In the genomic region with DNA sequence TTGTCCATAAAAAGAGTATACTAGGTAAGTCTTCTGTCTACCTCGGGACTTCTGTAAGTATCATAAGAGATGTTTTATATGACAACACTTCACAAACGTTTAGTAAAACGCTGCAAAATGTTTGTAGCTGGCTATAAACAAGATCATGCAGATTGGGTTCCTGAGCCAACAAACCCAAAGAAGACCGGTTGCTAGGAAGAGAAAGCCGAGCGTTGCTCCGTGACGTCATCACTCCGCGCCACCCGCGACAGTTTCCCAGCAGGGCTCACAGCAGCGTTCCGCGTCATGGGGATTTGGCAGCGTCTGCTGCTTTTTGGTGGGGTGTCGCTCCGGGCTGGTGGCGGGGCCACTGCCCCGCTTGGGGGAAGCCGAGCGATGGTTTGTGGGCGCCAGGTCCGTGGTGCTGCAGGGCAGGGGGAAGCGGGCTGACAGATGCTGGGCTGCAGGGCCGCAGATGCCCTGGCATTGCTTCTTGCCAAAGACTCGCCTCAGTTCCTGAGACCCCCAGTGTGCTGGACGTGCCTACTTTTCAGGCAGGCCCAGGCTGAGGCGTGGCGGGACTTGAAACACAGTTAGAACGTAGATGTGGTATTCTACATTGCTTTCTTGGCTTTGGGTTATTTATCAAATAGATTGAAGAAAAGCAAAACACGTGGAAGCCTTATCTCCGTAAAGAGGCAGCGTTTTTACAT, we compare ENCODE assay signal across 1 cellular context.
TF ChIP-seq lines count a peak whose summit lies in the region.

A gene with protein sequence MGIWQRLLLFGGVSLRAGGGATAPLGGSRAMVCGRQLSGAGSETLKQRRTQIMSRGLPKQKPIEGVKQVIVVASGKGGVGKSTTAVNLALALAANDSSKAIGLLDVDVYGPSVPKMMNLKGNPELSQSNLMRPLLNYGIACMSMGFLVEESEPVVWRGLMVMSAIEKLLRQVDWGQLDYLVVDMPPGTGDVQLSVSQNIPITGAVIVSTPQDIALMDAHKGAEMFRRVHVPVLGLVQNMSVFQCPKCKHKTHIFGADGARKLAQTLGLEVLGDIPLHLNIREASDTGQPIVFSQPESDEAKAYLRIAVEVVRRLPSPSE (plus strand): TSS at position 250 of the 692 bp plus-strand sequence. CDS start 36 bp downstream, at position 286.

TF ChIP-seq in HepG2, 621 proteins besides CTCF, POLR2A, EP300 and RAD21 (continued from another document and continues in another):
- TF ChIP-seq, protein P1, sequence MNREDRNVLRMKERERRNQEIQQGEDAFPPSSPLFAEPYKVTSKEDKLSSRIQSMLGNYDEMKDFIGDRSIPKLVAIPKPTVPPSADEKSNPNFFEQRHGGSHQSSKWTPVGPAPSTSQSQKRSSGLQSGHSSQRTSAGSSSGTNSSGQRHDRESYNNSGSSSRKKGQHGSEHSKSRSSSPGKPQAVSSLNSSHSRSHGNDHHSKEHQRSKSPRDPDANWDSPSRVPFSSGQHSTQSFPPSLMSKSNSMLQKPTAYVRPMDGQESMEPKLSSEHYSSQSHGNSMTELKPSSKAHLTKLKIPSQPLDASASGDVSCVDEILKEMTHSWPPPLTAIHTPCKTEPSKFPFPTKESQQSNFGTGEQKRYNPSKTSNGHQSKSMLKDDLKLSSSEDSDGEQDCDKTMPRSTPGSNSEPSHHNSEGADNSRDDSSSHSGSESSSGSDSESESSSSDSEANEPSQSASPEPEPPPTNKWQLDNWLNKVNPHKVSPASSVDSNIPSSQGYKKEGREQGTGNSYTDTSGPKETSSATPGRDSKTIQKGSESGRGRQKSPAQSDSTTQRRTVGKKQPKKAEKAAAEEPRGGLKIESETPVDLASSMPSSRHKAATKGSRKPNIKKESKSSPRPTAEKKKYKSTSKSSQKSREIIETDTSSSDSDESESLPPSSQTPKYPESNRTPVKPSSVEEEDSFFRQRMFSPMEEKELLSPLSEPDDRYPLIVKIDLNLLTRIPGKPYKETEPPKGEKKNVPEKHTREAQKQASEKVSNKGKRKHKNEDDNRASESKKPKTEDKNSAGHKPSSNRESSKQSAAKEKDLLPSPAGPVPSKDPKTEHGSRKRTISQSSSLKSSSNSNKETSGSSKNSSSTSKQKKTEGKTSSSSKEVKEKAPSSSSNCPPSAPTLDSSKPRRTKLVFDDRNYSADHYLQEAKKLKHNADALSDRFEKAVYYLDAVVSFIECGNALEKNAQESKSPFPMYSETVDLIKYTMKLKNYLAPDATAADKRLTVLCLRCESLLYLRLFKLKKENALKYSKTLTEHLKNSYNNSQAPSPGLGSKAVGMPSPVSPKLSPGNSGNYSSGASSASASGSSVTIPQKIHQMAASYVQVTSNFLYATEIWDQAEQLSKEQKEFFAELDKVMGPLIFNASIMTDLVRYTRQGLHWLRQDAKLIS (CRISPR knock-in tag; IDR thresholded peaks at IDR 0.05) = peak; percentile 91; the same call in 1 of the 2 replicates
- no peak for TF ChIP-seq ZNF674 (CRISPR knock-in tag; IDR thresholded peaks at IDR 0.05; ENCODE audit: low read depth)
- peak; percentile 100 for TF ChIP-seq ATF7 (IDR thresholded peaks at IDR 0.05)
- TF ChIP-seq ATF7 (CRISPR knock-in tag; IDR thresholded peaks at IDR 0.05) = peak; percentile 99
- TF ChIP-seq, protein P2, sequence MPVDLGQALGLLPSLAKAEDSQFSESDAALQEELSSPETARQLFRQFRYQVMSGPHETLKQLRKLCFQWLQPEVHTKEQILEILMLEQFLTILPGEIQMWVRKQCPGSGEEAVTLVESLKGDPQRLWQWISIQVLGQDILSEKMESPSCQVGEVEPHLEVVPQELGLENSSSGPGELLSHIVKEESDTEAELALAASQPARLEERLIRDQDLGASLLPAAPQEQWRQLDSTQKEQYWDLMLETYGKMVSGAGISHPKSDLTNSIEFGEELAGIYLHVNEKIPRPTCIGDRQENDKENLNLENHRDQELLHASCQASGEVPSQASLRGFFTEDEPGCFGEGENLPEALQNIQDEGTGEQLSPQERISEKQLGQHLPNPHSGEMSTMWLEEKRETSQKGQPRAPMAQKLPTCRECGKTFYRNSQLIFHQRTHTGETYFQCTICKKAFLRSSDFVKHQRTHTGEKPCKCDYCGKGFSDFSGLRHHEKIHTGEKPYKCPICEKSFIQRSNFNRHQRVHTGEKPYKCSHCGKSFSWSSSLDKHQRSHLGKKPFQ (CRISPR knock-in tag; IDR thresholded peaks at IDR 0.05; ENCODE audit: insufficient replicate concordance) = peak; percentile 81
- no peak for TF ChIP-seq SMARCE1 (IDR thresholded peaks at IDR 0.05; ENCODE audit: borderline replicate concordance)
- no peak for TF ChIP-seq SRSF9 (IDR thresholded peaks at IDR 0.05; ENCODE audit: borderline replicate concordance, insufficient read depth, low read depth, low read length, poor library complexity, severe bottlenecking)
- TF ChIP-seq ZSCAN29 (CRISPR knock-in tag; conservative IDR thresholded peaks at IDR 0.05) = peak; percentile 94
- TF ChIP-seq NFKBIZ (CRISPR knock-in tag; IDR thresholded peaks at IDR 0.05) = peak; percentile 95
- TF ChIP-seq, protein P3, sequence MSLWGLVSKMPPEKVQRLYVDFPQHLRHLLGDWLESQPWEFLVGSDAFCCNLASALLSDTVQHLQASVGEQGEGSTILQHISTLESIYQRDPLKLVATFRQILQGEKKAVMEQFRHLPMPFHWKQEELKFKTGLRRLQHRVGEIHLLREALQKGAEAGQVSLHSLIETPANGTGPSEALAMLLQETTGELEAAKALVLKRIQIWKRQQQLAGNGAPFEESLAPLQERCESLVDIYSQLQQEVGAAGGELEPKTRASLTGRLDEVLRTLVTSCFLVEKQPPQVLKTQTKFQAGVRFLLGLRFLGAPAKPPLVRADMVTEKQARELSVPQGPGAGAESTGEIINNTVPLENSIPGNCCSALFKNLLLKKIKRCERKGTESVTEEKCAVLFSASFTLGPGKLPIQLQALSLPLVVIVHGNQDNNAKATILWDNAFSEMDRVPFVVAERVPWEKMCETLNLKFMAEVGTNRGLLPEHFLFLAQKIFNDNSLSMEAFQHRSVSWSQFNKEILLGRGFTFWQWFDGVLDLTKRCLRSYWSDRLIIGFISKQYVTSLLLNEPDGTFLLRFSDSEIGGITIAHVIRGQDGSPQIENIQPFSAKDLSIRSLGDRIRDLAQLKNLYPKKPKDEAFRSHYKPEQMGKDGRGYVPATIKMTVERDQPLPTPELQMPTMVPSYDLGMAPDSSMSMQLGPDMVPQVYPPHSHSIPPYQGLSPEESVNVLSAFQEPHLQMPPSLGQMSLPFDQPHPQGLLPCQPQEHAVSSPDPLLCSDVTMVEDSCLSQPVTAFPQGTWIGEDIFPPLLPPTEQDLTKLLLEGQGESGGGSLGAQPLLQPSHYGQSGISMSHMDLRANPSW (CRISPR knock-in tag; IDR thresholded peaks at IDR 0.05; ENCODE audit: borderline replicate concordance) = peak; percentile 60
- TF ChIP-seq, protein P4, sequence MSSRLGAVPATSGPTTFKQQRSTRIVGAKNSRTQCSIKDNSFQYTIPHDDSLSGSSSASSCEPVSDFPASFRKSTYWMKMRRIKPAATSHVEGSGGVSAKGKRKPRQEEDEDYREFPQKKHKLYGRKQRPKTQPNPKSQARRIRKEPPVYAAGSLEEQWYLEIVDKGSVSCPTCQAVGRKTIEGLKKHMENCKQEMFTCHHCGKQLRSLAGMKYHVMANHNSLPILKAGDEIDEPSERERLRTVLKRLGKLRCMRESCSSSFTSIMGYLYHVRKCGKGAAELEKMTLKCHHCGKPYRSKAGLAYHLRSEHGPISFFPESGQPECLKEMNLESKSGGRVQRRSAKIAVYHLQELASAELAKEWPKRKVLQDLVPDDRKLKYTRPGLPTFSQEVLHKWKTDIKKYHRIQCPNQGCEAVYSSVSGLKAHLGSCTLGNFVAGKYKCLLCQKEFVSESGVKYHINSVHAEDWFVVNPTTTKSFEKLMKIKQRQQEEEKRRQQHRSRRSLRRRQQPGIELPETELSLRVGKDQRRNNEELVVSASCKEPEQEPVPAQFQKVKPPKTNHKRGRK (CRISPR knock-in tag; IDR thresholded peaks at IDR 0.05) = peak; percentile 94
- TF ChIP-seq, protein P5, sequence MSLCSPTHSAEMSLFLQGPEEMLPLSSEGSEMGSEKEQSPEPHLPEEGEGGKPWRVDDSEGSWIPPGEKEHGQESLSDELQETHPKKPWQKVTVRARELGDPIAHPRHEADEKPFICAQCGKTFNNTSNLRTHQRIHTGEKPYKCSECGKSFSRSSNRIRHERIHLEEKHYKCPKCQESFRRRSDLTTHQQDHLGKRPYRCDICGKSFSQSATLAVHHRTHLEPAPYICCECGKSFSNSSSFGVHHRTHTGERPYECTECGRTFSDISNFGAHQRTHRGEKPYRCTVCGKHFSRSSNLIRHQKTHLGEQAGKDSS (CRISPR knock-in tag; IDR thresholded peaks at IDR 0.05; ENCODE audit: borderline replicate concordance, low read depth) = peak; percentile 98
- peak; percentile 99 for TF ChIP-seq JARID2 (CRISPR knock-in tag; IDR thresholded peaks at IDR 0.05; ENCODE audit: insufficient replicate concordance)
- TF ChIP-seq, protein P6, sequence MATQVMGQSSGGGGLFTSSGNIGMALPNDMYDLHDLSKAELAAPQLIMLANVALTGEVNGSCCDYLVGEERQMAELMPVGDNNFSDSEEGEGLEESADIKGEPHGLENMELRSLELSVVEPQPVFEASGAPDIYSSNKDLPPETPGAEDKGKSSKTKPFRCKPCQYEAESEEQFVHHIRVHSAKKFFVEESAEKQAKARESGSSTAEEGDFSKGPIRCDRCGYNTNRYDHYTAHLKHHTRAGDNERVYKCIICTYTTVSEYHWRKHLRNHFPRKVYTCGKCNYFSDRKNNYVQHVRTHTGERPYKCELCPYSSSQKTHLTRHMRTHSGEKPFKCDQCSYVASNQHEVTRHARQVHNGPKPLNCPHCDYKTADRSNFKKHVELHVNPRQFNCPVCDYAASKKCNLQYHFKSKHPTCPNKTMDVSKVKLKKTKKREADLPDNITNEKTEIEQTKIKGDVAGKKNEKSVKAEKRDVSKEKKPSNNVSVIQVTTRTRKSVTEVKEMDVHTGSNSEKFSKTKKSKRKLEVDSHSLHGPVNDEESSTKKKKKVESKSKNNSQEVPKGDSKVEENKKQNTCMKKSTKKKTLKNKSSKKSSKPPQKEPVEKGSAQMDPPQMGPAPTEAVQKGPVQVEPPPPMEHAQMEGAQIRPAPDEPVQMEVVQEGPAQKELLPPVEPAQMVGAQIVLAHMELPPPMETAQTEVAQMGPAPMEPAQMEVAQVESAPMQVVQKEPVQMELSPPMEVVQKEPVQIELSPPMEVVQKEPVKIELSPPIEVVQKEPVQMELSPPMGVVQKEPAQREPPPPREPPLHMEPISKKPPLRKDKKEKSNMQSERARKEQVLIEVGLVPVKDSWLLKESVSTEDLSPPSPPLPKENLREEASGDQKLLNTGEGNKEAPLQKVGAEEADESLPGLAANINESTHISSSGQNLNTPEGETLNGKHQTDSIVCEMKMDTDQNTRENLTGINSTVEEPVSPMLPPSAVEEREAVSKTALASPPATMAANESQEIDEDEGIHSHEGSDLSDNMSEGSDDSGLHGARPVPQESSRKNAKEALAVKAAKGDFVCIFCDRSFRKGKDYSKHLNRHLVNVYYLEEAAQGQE (IDR thresholded peaks at IDR 0.05; ENCODE audit: borderline replicate concordance in 1 of 2, low read depth in 1 of 2, low read length in 2 of 2) = peak in 1 of 2 experiments; percentile 81; a peak in 2 of 4 replicates
- TF ChIP-seq KLF13 (CRISPR knock-in tag; IDR thresholded peaks at IDR 0.05) = no peak; the same call in 1 of the 2 replicates
- TF ChIP-seq ZNF232 (CRISPR knock-in tag; IDR thresholded peaks at IDR 0.05; ENCODE audit: borderline replicate concordance) = peak; percentile 98
- peak; percentile 39; the same call in 1 of the 2 replicates for TF ChIP-seq KDM1A (CRISPR knock-in tag; IDR thresholded peaks at IDR 0.05)
- peak; percentile 51; the same call in 1 of the 2 replicates for TF ChIP-seq PAF1 (CRISPR knock-in tag; IDR thresholded peaks at IDR 0.05)
- TF ChIP-seq, protein P7, sequence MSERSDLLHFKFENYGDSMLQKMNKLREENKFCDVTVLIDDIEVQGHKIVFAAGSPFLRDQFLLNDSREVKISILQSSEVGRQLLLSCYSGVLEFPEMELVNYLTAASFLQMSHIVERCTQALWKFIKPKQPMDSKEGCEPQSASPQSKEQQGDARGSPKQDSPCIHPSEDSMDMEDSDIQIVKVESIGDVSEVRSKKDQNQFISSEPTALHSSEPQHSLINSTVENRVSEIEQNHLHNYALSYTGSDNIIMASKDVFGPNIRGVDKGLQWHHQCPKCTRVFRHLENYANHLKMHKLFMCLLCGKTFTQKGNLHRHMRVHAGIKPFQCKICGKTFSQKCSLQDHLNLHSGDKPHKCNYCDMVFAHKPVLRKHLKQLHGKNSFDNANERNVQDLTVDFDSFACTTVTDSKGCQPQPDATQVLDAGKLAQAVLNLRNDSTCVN (CRISPR knock-in tag; IDR thresholded peaks at IDR 0.05; ENCODE audit: borderline replicate concordance) = peak; percentile 96
- TF ChIP-seq ZNF569 (CRISPR knock-in tag; IDR thresholded peaks at IDR 0.05; ENCODE audit: borderline replicate concordance) = peak; percentile 90; the same call in 1 of the 2 replicates
- peak; percentile 100 for TF ChIP-seq PHF20 (CRISPR knock-in tag; IDR thresholded peaks at IDR 0.05)
- TF ChIP-seq MAZ (IDR thresholded peaks at IDR 0.05; ENCODE audit: borderline replicate concordance, low read depth, low read length) = peak; percentile 79
- TF ChIP-seq MAZ (CRISPR knock-in tag; IDR thresholded peaks at IDR 0.05; ENCODE audit: low read depth) = no peak; the same call in 1 of the 2 replicates
- peak; percentile 99 for TF ChIP-seq MIER3 (CRISPR knock-in tag; IDR thresholded peaks at IDR 0.05; ENCODE audit: borderline replicate concordance)
- no peak for TF ChIP-seq ZNF446 (CRISPR knock-in tag; IDR thresholded peaks at IDR 0.05)
- peak; percentile 100 for TF ChIP-seq ASH2L (IDR thresholded peaks at IDR 0.05; ENCODE audit: insufficient read length, low read depth, low read length)
- TF ChIP-seq FOXM1 (CRISPR knock-in tag; IDR thresholded peaks at IDR 0.05) = no peak; the same call in 1 of the 2 replicates
- TF ChIP-seq FIP1L1 (IDR thresholded peaks at IDR 0.05; ENCODE audit: borderline replicate concordance, insufficient read depth, low read depth, low read length) = peak; percentile 93; the same call in 1 of the 2 replicates
- TF ChIP-seq ZC3H4 (CRISPR knock-in tag; IDR thresholded peaks at IDR 0.05; ENCODE audit: borderline replicate concordance) = no peak
- TF ChIP-seq, protein P8, sequence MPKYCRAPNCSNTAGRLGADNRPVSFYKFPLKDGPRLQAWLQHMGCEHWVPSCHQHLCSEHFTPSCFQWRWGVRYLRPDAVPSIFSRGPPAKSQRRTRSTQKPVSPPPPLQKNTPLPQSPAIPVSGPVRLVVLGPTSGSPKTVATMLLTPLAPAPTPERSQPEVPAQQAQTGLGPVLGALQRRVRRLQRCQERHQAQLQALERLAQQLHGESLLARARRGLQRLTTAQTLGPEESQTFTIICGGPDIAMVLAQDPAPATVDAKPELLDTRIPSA (CRISPR knock-in tag; IDR thresholded peaks at IDR 0.05; ENCODE audit: borderline replicate concordance) = peak; percentile 93; the same call in 1 of the 2 replicates
- TF ChIP-seq BRD4 (CRISPR knock-in tag; IDR thresholded peaks at IDR 0.05) = peak; percentile 94; the same call in 1 of the 2 replicates
- TF ChIP-seq GABPA (IDR thresholded peaks at IDR 0.05; ENCODE audit: low read depth, low read length) = no peak
- TF ChIP-seq GABPA (CRISPR knock-in tag; IDR thresholded peaks at IDR 0.05; ENCODE audit: low read depth) = peak; percentile 73
- TF ChIP-seq ZFP90 (CRISPR knock-in tag; IDR thresholded peaks at IDR 0.05; ENCODE audit: borderline replicate concordance) = no peak; the same call in 1 of the 2 replicates
- peak; percentile 94; the same call in 1 of the 2 replicates for TF ChIP-seq ZSCAN21 (CRISPR knock-in tag; IDR thresholded peaks at IDR 0.05; ENCODE audit: borderline replicate concordance)
- no peak for TF ChIP-seq PLRG1 (conservative IDR thresholded peaks at IDR 0.05)
- no peak; the same call in 1 of the 2 replicates for TF ChIP-seq ZNF367 (CRISPR knock-in tag; IDR thresholded peaks at IDR 0.05; ENCODE audit: borderline replicate concordance)
- no peak for TF ChIP-seq KLF11 (CRISPR knock-in tag; IDR thresholded peaks at IDR 0.05)
- no peak for TF ChIP-seq CC2D1A (CRISPR knock-in tag; IDR thresholded peaks at IDR 0.05)
- no peak for TF ChIP-seq ZNF180 (CRISPR knock-in tag; IDR thresholded peaks at IDR 0.05; ENCODE audit: borderline replicate concordance, low read depth)
- no peak for TF ChIP-seq TCF12 (IDR thresholded peaks at IDR 0.05)
- TF ChIP-seq TCF12 (CRISPR knock-in tag; IDR thresholded peaks at IDR 0.05) = peak; percentile 87; the same call in 1 of the 2 replicates
